8 cellular contexts compared by ENCODE assay signal in genomic region chr4:86927843-86928395, GRCh38. TPM values are rescaled to one million over a fixed set of nuclear protein-coding genes. Genes with fewer than 3 reads are reported as not detected.
A peak's percentile ranks its signal among the peaks of the same experiment; 100 is the strongest.
DNase-seq lines count a peak whose midpoint lies in the region; ATAC-seq and TF ChIP-seq lines count a peak whose summit lies in the region.

No MANE protein-coding gene starts in this region.

- H3K27me3 ChIP-seq in adipocyte (replicated peaks; ENCODE audit: control insufficient read depth, insufficient read depth, low read length) (no peaks in the 10 kb centered on the region), Karpas-422 (ENCODE audit: low read length) (no peaks in the 10 kb centered on the region)

- no peaks in the 10 kb centered on the region for H3K9me2 ChIP-seq in Karpas-422 (replicated peaks; ENCODE audit: insufficient read depth, low read length)

- H3K27me3 Mint-ChIP-seq in HFFc6 (ENCODE audit: insufficient read depth) = peaks cover 3% of the 10 kb centered on the region
- no peaks in the 10 kb centered on the region for H3K27me3 Mint-ChIP-seq in naive thymus-derived CD8-positive, alpha-beta T cell

- no peaks in the 10 kb centered on the region for H4K20me1 ChIP-seq in Karpas-422 (ENCODE audit: insufficient read depth, low read depth, low read length)

- H3K9me3 ChIP-seq in adipocyte (ENCODE audit: control insufficient read depth, low read length) (no peaks in the 10 kb centered on the region), Karpas-422 (ENCODE audit: low read length) (no peaks in the 10 kb centered on the region)

- H3K36me3 ChIP-seq in adipocyte (ENCODE audit: control insufficient read depth, insufficient read depth, low read length, severe bottlenecking) = peaks cover 19% of the 10 kb centered on the region
- H3K36me3 ChIP-seq in Karpas-422 (ENCODE audit: insufficient read depth, low read length) = no peaks in the 10 kb centered on the region

- no peak overlapping the region for H3K27ac ChIP-seq in Karpas-422 (ENCODE audit: low read length)

- H3K79me2 ChIP-seq in Karpas-422 (ENCODE audit: low read length) = no peaks in the 10 kb centered on the region

- TF ChIP-seq CTCF in HFFc6 (IDR thresholded peaks at IDR 0.05) = no peak

- no peak overlapping the region for H3K4me2 ChIP-seq in Karpas-422 (ENCODE audit: low read depth, low read length, poor library complexity, severe bottlenecking)

- ATAC-seq in naive thymus-derived CD8-positive, alpha-beta T cell = no peak
- ATAC-seq in GM21576 (IDR thresholded peaks at IDR 0.05; ENCODE audit: unreplicated experiment) = no peak

- no peak overlapping the region for H2AFZ ChIP-seq in Karpas-422 (ENCODE audit: low read length)

- H3K9me3 Mint-ChIP-seq in HFFc6 = no peaks in the 10 kb centered on the region
- H3K9me3 Mint-ChIP-seq in naive thymus-derived CD8-positive, alpha-beta T cell = no peaks in the 10 kb centered on the region

- POLR2A ChIA-PET in naive thymus-derived CD8-positive, alpha-beta T cell (lab: Charles Lee) = no interaction called here

- H3K4me1 ChIP-seq in adipocyte (ENCODE audit: control insufficient read depth, insufficient read depth, low read length) = peaks cover 41% of the 10 kb centered on the region
- H3K4me1 ChIP-seq in Karpas-422 (ENCODE audit: low read length) = peaks cover 33% of the 10 kb centered on the region

- peak overlapping the region; percentile 24 for H3K9ac ChIP-seq in adipocyte (ENCODE audit: low read length)
- H3K9ac ChIP-seq in Karpas-422 (ENCODE audit: low read length) = no peak overlapping the region

- H3K27ac Mint-ChIP-seq in HFFc6 = peak overlapping the region; percentile 94
- H3K27ac Mint-ChIP-seq in naive thymus-derived CD8-positive, alpha-beta T cell = peak overlapping the region in 3 of 10 donors; percentile 12 to 65 (median 55)

- H3K4me3 ChIP-seq in adipocyte (ENCODE audit: low read length) (no peak overlapping the region), Karpas-422 (ENCODE audit: low read length) (no peak overlapping the region)

- peaks cover 9% of the 10 kb centered on the region; the same call in 1 of the 2 replicates for H3K36me3 Mint-ChIP-seq in HFFc6 (ENCODE audit: low read depth)
- peaks cover 0 to 11% (median 9%) of the 10 kb centered on the region in 3 donors for H3K36me3 Mint-ChIP-seq in naive thymus-derived CD8-positive, alpha-beta T cell

- peak overlapping the region; percentile 49 for H3K4me3 Mint-ChIP-seq in HFFc6
- H3K4me3 Mint-ChIP-seq in naive thymus-derived CD8-positive, alpha-beta T cell = no peak overlapping the region

- DNase-seq in AG20443 (ENCODE audit: low spot score) (peak; percentile 93), HFFc6 (peak; percentile 98), adipocyte (ENCODE audit: low read depth) (peak; percentile 97), lung microvascular endothelial cell (ENCODE audit: low read depth in 2 of 2) (peak; percentile 85 to 93), Karpas-422 (no peak), midbrain (lab: John Stamatoyannopoulos, UW) (no peak)
- no peak for DNase-seq in naive thymus-derived CD8-positive, alpha-beta T cell

- peaks cover 56% of the 10 kb centered on the region for H3K4me1 Mint-ChIP-seq in HFFc6 (ENCODE audit: low read depth)
- peaks cover 0 to 14% (median 2%) of the 10 kb centered on the region in 4 donors for H3K4me1 Mint-ChIP-seq in naive thymus-derived CD8-positive, alpha-beta T cell

RNA-seq across cellular contexts. Expression of gene AFF1, which starts 6.9 kb away (rescaled TPM):
- 10 to 100 TPM; 28.3 to 43.6 (median 32.8) TPM for total RNA-seq in HFFc6 (2021; fragmentation: NEBNext Ultra II Directional; extraction: Animal tissue kit (Norgen Biotek cat#: 25700))
- 13.1 and 22.4 TPM in 2 replicates for total RNA-seq in lung microvascular endothelial cell
- 4.0 and 6.6 TPM in 2 replicates for total RNA-seq in Karpas-422 (2014; rRNA removed; shearing (Covaris generic); ENCODE audit: low replicate concordance)
- total RNA-seq in naive thymus-derived CD8-positive, alpha-beta T cell = 10 to 100 TPM; 50.8 to 55.8 TPM
- polyA plus RNA-seq in naive thymus-derived CD8-positive, alpha-beta T cell = 10 to 100 TPM in 2 of 3 donors, 1 to 10 TPM in 1; 9.0 to 13.7 (median 12.9) TPM

RNA-seq across cellular contexts. Expression of gene C4orf36, which starts 35.7 kb away (rescaled TPM):
- 1 to 10 TPM in 5 of 6 experiments, under 1 TPM in 1; 0.66 to 2.5 (median 1.5) TPM for total RNA-seq in HFFc6 (2021; fragmentation: NEBNext Ultra II Directional; extraction: Animal tissue kit (Norgen Biotek cat#: 25700))
- total RNA-seq in lung microvascular endothelial cell = not detected in 2 replicates
- not detected in 2 replicates for total RNA-seq in Karpas-422 (2014; rRNA removed; shearing (Covaris generic); ENCODE audit: low replicate concordance)
- not detected for total RNA-seq in naive thymus-derived CD8-positive, alpha-beta T cell
- polyA plus RNA-seq in naive thymus-derived CD8-positive, alpha-beta T cell = not detected

Comparison
In these comparisons a context has a peak if more than half of its experiments do, and no peak if none do; other contexts are left out.
1. DNase-seq: peak in AG20443 (single experiment), HFFc6 (single experiment), adipocyte (single experiment) and lung microvascular endothelial cell (2 of 2); none in Karpas-422 (single experiment), naive thymus-derived CD8-positive, alpha-beta T cell (0 of 10) and midbrain (single experiment).